Comparison of ENCODE assay signal across 10 cellular contexts in the genomic region with DNA sequence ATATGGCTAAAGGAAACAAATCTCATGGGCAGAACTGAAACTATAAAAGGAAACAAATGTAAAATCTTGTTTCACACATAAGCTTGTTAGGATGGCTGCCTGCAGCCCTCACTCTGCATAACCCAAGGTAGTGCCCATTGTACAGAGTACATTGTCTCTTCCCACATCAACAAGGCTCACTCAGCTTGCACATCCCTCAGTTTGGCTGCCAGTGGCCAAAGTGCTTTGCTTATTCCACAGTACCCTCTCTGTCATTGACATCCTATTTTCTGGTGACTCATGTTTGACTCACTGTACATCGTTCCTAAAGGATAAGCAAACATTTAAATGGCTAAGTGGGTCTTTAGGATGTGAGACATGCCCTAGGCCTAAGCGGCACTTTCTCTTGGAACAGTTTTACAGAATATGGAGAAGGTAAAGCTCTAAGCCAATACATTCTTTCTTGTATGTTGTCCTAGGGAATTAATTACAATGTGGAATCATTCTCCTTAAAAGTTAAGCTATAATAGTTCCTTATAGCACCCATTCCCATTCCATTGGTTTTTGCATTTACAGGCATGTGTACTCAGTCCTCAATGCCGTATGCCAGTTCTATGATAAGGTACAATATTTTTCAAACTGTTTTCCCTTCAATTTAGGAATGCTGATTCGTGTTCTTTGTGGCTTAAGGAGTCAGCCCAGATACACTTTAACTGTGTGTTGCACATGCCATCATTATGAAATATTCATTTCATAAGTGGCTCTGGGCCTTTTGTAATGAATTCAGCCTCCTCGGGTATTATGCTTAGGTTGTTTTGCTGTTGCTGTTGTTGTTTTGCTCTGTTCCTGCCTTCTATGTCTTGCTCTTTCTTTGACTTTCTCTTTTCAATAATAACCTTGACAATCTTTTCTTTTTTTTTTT. TPM values are rescaled to one million over a fixed set of nuclear protein-coding genes. Genes with fewer than 3 reads are reported as not detected.
DNase-seq lines count a peak whose midpoint lies in the region; ATAC-seq and TF ChIP-seq lines count a peak whose summit lies in the region.
"Had no signal": no experiment of that assay in that cellular context is flagged by ENCODE, and none has a peak within 500 bp of the region (broad histone marks: within the 10 kb centered on the region; RNA-seq: fewer than 3 reads in every experiment).

No MANE protein-coding gene starts in this region.

- H3K4me2 ChIP-seq in mammary epithelial cell (ENCODE audit: insufficient read depth, low read depth, low read length) = peak overlapping the region; percentile 31
- no peak overlapping the region for H3K4me2 ChIP-seq in osteoblast (ENCODE audit: insufficient read depth, low read length)

- H3K79me2 ChIP-seq in mammary epithelial cell (ENCODE audit: insufficient read depth, low read length) (no peaks in the 10 kb centered on the region), osteoblast (ENCODE audit: insufficient read depth, low read length) (no peaks in the 10 kb centered on the region)

- H3K4me3 ChIP-seq in mammary epithelial cell (replicated peaks in 1 of 3; ENCODE audit: insufficient read depth in 1 of 3, low read depth in 2 of 3, low read length in 3 of 3) (no peak overlapping the region), osteoblast (ENCODE audit: insufficient read depth, low read length) (no peak overlapping the region)

- no peak overlapping the region for H3K9ac ChIP-seq in mammary epithelial cell (ENCODE audit: insufficient read depth, low read length)

- DNase-seq in EL (peak; percentile 85), LHCN-M2 (ENCODE audit: low read depth) (peak; percentile 77), mammary epithelial cell (peak; percentile 79), osteoblast (ENCODE audit: insufficient read length, low spot score, missing footprints) (peak; percentile 81), hypothalamus (lab: John Stamatoyannopoulos, UW) (no peak)
- DNase-seq: activated CD4-positive, alpha-beta T cell treated with anti-CD3 and anti-CD28 coated beads, Interleukin-2, amount 10 ng/mL, durations not matched to agents 7 days and 5 days; activated naive CD4-positive, alpha-beta T cell treated with Interleukin-2 at 50 U/mL for 16 hours had no signal

- 42% methylated on average over 5 of the region's 5 CpGs for WGBS in mammary epithelial cell (ENCODE audit: low coverage, missing lambda C conversion rate)

- H2AFZ ChIP-seq in mammary epithelial cell (ENCODE audit: low read depth, low read length) = peak overlapping the region; percentile 8
- H2AFZ ChIP-seq in osteoblast (ENCODE audit: low read length) = no peak overlapping the region

- no TSS peak for BruUV-seq in mammary epithelial cell (replicated peaks; lab: Mats Ljungman, UMichigan)

- H3K9me3 ChIP-seq in mammary epithelial cell (replicated peaks; ENCODE audit: insufficient read depth, low read length) (no peaks in the 10 kb centered on the region), osteoblast (ENCODE audit: low read depth, low read length) (no peaks in the 10 kb centered on the region)

- H4K20me1 ChIP-seq in mammary epithelial cell (ENCODE audit: insufficient read depth, low read length) = no peaks in the 10 kb centered on the region
- no peaks in the 10 kb centered on the region for H4K20me1 ChIP-seq in osteoblast (ENCODE audit: insufficient read depth, low read length)

- H3K4me1 ChIP-seq in mammary epithelial cell (ENCODE audit: insufficient read depth, low read length) (peaks cover 12% of the 10 kb centered on the region), osteoblast (ENCODE audit: insufficient read depth, low read length) (peaks cover 9% of the 10 kb centered on the region)

- CTCF ChIA-PET in mammary epithelial cell (lab: Charles Lee; ENCODE audit: low non-redundant PET) = no interaction called here

- ATAC-seq in GM18511 (IDR thresholded peaks at IDR 0.05; ENCODE audit: unreplicated experiment) (no peak), GM19351 (IDR thresholded peaks at IDR 0.05; ENCODE audit: unreplicated experiment) (no peak)
- ATAC-seq: left lobe of liver had no signal

- TF ChIP-seq CTCF in mammary epithelial cell (conservative IDR thresholded peaks at IDR 0.05 in 1 of 2, IDR thresholded peaks at IDR 0.05 in 1 of 2; ENCODE audit: extremely low read depth in 1 of 2, insufficient read depth in 1 of 2, low read depth in 1 of 2, low read length in 2 of 2) (no peak), osteoblast (IDR thresholded peaks at IDR 0.05; ENCODE audit: extremely low read depth, low read depth, low read length) (no peak)

- in situ Hi-C loops in mammary epithelial cell (cut with MboI; ENCODE audit: low sequenced_read_pairs in 2 of 2) = no loop called here

- intact Hi-C loops in mammary epithelial cell (cut with micrococcal nuclease) = no loop called here

- H3K27me3 ChIP-seq in mammary epithelial cell (ENCODE audit: insufficient read depth, low read length) (no peaks in the 10 kb centered on the region), osteoblast (ENCODE audit: insufficient read depth, low read length) (no peaks in the 10 kb centered on the region)

- dilution Hi-C loops in mammary epithelial cell (cut with HindIII; ENCODE audit: low sequenced_read_pairs) = no loop called here

- H3K27ac ChIP-seq in mammary epithelial cell (ENCODE audit: insufficient read depth, low read depth, low read length) = no peak overlapping the region
- H3K27ac ChIP-seq in osteoblast (ENCODE audit: low read depth, low read length) = no peak overlapping the region

- H3K36me3 ChIP-seq in mammary epithelial cell (ENCODE audit: insufficient read depth, low read length) = peaks cover 2% of the 10 kb centered on the region
- no peaks in the 10 kb centered on the region for H3K36me3 ChIP-seq in osteoblast (ENCODE audit: insufficient read depth, low read length)

RNA-seq across cellular contexts. Expression of gene ANKEF1, which starts 5.5 kb away (rescaled TPM):
- 0.23 and 0.26 TPM in 2 replicates for total RNA-seq in LHCN-M2 (2014; rRNA removed)
- polyA plus RNA-seq in LHCN-M2 (2012) = not detected
- 1 to 10 TPM; 4.8 to 7.2 TPM for total RNA-seq in mammary epithelial cell
- polyA plus RNA-seq in mammary epithelial cell = 4.4 TPM
- polyA minus RNA-seq in mammary epithelial cell = 3.4 TPM
- total RNA-seq in osteoblast = 2.1 and 2.5 TPM in 2 replicates

Comparison
In these comparisons a context has a peak if more than half of its experiments do, and no peak if none do; other contexts are left out.
1. DNase-seq: peak in EL (single experiment), LHCN-M2 (single experiment), mammary epithelial cell (single experiment) and osteoblast (single experiment); none in hypothalamus (0 of 51).